Comparison of ENCODE assay signal across 8 cellular contexts in genomic region chr19:36771275-36772231, GRCh38.
DNase-seq lines count a peak whose midpoint lies in the region; ATAC-seq and TF ChIP-seq lines count a peak whose summit lies in the region.

No MANE protein-coding gene starts in this region.

- DNase-seq in GM19240 (ENCODE audit: insufficient read length, low spot score) (peak; percentile 6), OCI-M2 (lab: John Stamatoyannopoulos, UW; ENCODE audit: unreplicated experiment) (peak; percentile 98), brain microvascular endothelial cell (peak; percentile 97), skeletal muscle cell (ENCODE audit: low read depth) (peak; percentile 74)

- H3K9ac ChIP-seq in iPS-18a (ENCODE audit: low read length) = peak overlapping the region; percentile 90

- H3K36me3 ChIP-seq in brain microvascular endothelial cell (replicated peaks) (no peaks in the 10 kb centered on the region), iPS-18a (ENCODE audit: control insufficient read depth, low read depth, low read length) (peaks cover 3% of the 10 kb centered on the region)

- H3K27ac ChIP-seq in C4-2B (peak overlapping the region; percentile 78), brain microvascular endothelial cell (peak overlapping the region; percentile 69), iPS-18a (ENCODE audit: low read length) (peak overlapping the region; percentile 78)

- no peak for TF ChIP-seq CTCF in C4-2B (conservative IDR thresholded peaks at IDR 0.05)
- no peak for TF ChIP-seq CTCF in brain microvascular endothelial cell (IDR thresholded peaks at IDR 0.05; ENCODE audit: low read depth, low read length, missing control alignments)

- H3K27me3 ChIP-seq in brain microvascular endothelial cell (replicated peaks) (no peaks in the 10 kb centered on the region), iPS-18a (ENCODE audit: control insufficient read depth, insufficient read depth, low read length) (no peaks in the 10 kb centered on the region)

- H3K4me3 ChIP-seq in brain microvascular endothelial cell (ENCODE audit: low read depth, low read length) (peak overlapping the region; percentile 96), iPS-18a (ENCODE audit: low read length) (peak overlapping the region; percentile 92), skeletal muscle cell (ENCODE audit: low read depth, low read length) (peak overlapping the region; percentile 88)

- H3K4me1 ChIP-seq in iPS-18a (ENCODE audit: control insufficient read depth, low read depth, low read length) = no peaks in the 10 kb centered on the region

- ATAC-seq in GM18502 (IDR thresholded peaks at IDR 0.05; ENCODE audit: poor library complexity, unreplicated experiment) (no peak), GM19397 (IDR thresholded peaks at IDR 0.05; ENCODE audit: unreplicated experiment) (no peak)

- peaks cover 11% of the 10 kb centered on the region for H3K9me3 ChIP-seq in iPS-18a (ENCODE audit: control insufficient read depth, low read depth, low read length)

- in situ Hi-C loops in brain microvascular endothelial cell (cut with HindIII; ENCODE audit: low pct_ligation_motif_present, low sequenced_read_pairs) = no loop called here

Comparison
In these comparisons a context has a peak if more than half of its experiments do, and no peak if none do; other contexts are left out.
1. DNase-seq: peak in every context shown above with its lines; median percentile 98 in OCI-M2; 97 in brain microvascular endothelial cell; 74 in skeletal muscle cell; 6 in GM19240.